Comparison of ENCODE assay signal across 8 cellular contexts in genomic region chr2:9178905-9179571, GRCh38. TPM values are rescaled to one million over a fixed set of nuclear protein-coding genes. Genes with fewer than 3 reads are reported as not detected.
A peak's percentile ranks its signal among the peaks of the same experiment; 100 is the strongest.
DNase-seq lines count a peak whose midpoint lies in the region; ATAC-seq and TF ChIP-seq lines count a peak whose summit lies in the region.

No MANE protein-coding gene starts in this region.

- no peak overlapping the region for H3K27ac Mint-ChIP-seq in GM23338
- no peak overlapping the region for H3K27ac Mint-ChIP-seq in activated naive CD8-positive, alpha-beta T cell treated with anti-CD3 and anti-CD28 coated beads for 36 hours

- H3K36me3 Mint-ChIP-seq in GM23338 (ENCODE audit: low read depth), result no peaks in the 10 kb centered on the region
- no peaks in the 10 kb centered on the region for H3K36me3 Mint-ChIP-seq in activated naive CD8-positive, alpha-beta T cell treated with anti-CD3 and anti-CD28 coated beads for 36 hours

- ATAC-seq in GM19328 (IDR thresholded peaks at IDR 0.05; ENCODE audit: unreplicated experiment) (peak; percentile 58), GM23338 (no peak)

- no peaks in the 10 kb centered on the region; the same call in 2 of the 3 replicates for H3K9me3 Mint-ChIP-seq in GM23338
- peaks cover 2% of the 10 kb centered on the region for H3K9me3 Mint-ChIP-seq in activated naive CD8-positive, alpha-beta T cell treated with anti-CD3 and anti-CD28 coated beads for 36 hours

- H3K27me3 Mint-ChIP-seq in GM23338 (ENCODE audit: insufficient read depth, low read depth, poor library complexity), result peaks cover 4% of the 10 kb centered on the region
- H3K27me3 Mint-ChIP-seq in activated naive CD8-positive, alpha-beta T cell treated with anti-CD3 and anti-CD28 coated beads for 36 hours, result peaks cover 28% of the 10 kb centered on the region

- H3K4me1 ChIP-seq in GM23338 (ENCODE audit: insufficient read depth), result peaks cover 7% of the 10 kb centered on the region

- H3K36me3 ChIP-seq in GM23338 (ENCODE audit: insufficient read depth), result no peaks in the 10 kb centered on the region

- H3K27me3 ChIP-seq in GM23338 (ENCODE audit: insufficient read depth), result no peaks in the 10 kb centered on the region

- H3K4me3 ChIP-seq in choroid plexus epithelial cell (ENCODE audit: low read depth, low read length) (no peak overlapping the region), GM23338 (no peak overlapping the region)

- TF ChIP-seq CTCF in choroid plexus epithelial cell (conservative IDR thresholded peaks at IDR 0.05; ENCODE audit: low read depth, low read length) (no peak), GM23338 (conservative IDR thresholded peaks at IDR 0.05; ENCODE audit: low read depth in 2 of 2) (no peak)

- no peak overlapping the region for H3K27ac ChIP-seq in GM23338 (ENCODE audit: low read depth)

- no peaks in the 10 kb centered on the region for H4K20me1 ChIP-seq in GM23338 (replicated peaks; ENCODE audit: insufficient read depth)

- H3K9me2 ChIP-seq in GM23338 (ENCODE audit: insufficient read depth), result no peaks in the 10 kb centered on the region

- H3K79me2 ChIP-seq in GM23338 (replicated peaks; ENCODE audit: insufficient read depth), result no peaks in the 10 kb centered on the region

- DNase-seq in NCI-H2107 (lab: John Stamatoyannopoulos, UW) (peak; percentile 88), choroid plexus epithelial cell (ENCODE audit: low read depth) (peak; percentile 75), medulla oblongata (ENCODE audit: extremely low spot score) (peak; percentile 51), ureter (ENCODE audit: low spot score) (peak; percentile 79), GM23338 (ENCODE audit: low spot score) (no peak), NCI-H524 (lab: John Stamatoyannopoulos, UW) (no peak)
- no peak for DNase-seq in activated naive CD8-positive, alpha-beta T cell treated with anti-CD3 and anti-CD28 coated beads for 36 hours

- H3K4me1 Mint-ChIP-seq in GM23338, result peaks cover 34% of the 10 kb centered on the region
- no peaks in the 10 kb centered on the region for H3K4me1 Mint-ChIP-seq in activated naive CD8-positive, alpha-beta T cell treated with anti-CD3 and anti-CD28 coated beads for 36 hours

- no peak overlapping the region for H2AFZ ChIP-seq in GM23338

- H3K4me3 Mint-ChIP-seq in GM23338, result no peak overlapping the region
- no peak overlapping the region for H3K4me3 Mint-ChIP-seq in activated naive CD8-positive, alpha-beta T cell treated with anti-CD3 and anti-CD28 coated beads for 36 hours

- no peaks in the 10 kb centered on the region for H3F3A ChIP-seq in GM23338 (replicated peaks; ENCODE audit: low read depth)

- no peak overlapping the region for H3K4me2 ChIP-seq in GM23338

TF ChIP-seq in GM23338, 12 proteins besides CTCF, POLR2A, EP300 and RAD21:
- TF ChIP-seq ZNF331 (CRISPR knock-in tag; IDR thresholded peaks at IDR 0.05; ENCODE audit: low read depth), result no peak

RNA-seq across cellular contexts. Expression of gene ASAP2, which starts 27.6 kb away (rescaled TPM):
- 42.1 TPM for total RNA-seq in ureter
- total RNA-seq in GM23338 (2014; rRNA removed; shearing (Covaris generic)), result 15.6 and 16.5 TPM in 2 replicates
- polyA plus RNA-seq in GM23338 (2016; fragmentation: Nextera tagmentation; extraction: Ambion mirVana), result 2.6 and 3.2 TPM in 2 replicates
- total RNA-seq in activated naive CD8-positive, alpha-beta T cell treated with anti-CD3 and anti-CD28 coated beads for 36 hours, result under 1 TPM; 0.04 to 0.12 TPM

Comparison
In these comparisons a context has a peak if more than half of its experiments do, and no peak if none do; other contexts are left out.
1. DNase-seq: peak in NCI-H2107 (single experiment), choroid plexus epithelial cell (single experiment), medulla oblongata (single experiment) and ureter (single experiment); none in GM23338 (single experiment), NCI-H524 (0 of 2) and activated naive CD8-positive, alpha-beta T cell treated with anti-CD3 and anti-CD28 coated beads for 36 hours (single experiment).
2. RNA of gene ASAP2, which starts 27.6 kb away (total RNA-seq): 42.1 TPM in ureter (single experiment) and 15.6 to 16.5 TPM in GM23338; 0.04 to 0.12 TPM in activated naive CD8-positive, alpha-beta T cell treated with anti-CD3 and anti-CD28 coated beads for 36 hours; every median in the first group is over 10 times any median in the second.